10 cellular contexts compared by ENCODE assay signal in genomic region chr17:49132317-49132698, GRCh38. TPM values are rescaled to one million over a fixed set of nuclear protein-coding genes. Genes with fewer than 3 reads are reported as not detected.
DNase-seq lines count a peak whose midpoint lies in the region; ATAC-seq and TF ChIP-seq lines count a peak whose summit lies in the region.
"Had no signal": no experiment of that assay in that cellular context is flagged by ENCODE, and none has a peak within 500 bp of the region (broad histone marks: within the 10 kb centered on the region; RNA-seq: fewer than 3 reads in every experiment).

No MANE protein-coding gene starts in this region.

- intact Hi-C loops in breast epithelium (cut with DNase I; ENCODE audit: low total_unique reads): loop anchor here (1.0 kb wide), 1 partner anchor 21 kb away; no protein-coding TSS in a partner anchor
- intact Hi-C loops in thyroid gland (cut with DNase I): no loop called here

- H3K27me3 Mint-ChIP-seq in activated naive CD4-positive, alpha-beta T cell treated with anti-CD3 and anti-CD28 coated beads, Interleukin-2, amount 10 ng/mL, durations not matched to agents 7 days and 5 days: peaks cover 78% of the 10 kb centered on the region
- H3K27me3 Mint-ChIP-seq in memory B cell: peaks cover 22% of the 10 kb centered on the region

- TF ChIP-seq CTCF in breast epithelium (IDR thresholded peaks at IDR 0.05) (no peak), thyroid gland (IDR thresholded peaks at IDR 0.05) (no peak)

- no peak for ATAC-seq in memory B cell (ENCODE audit: low read depth)
- no peak for ATAC-seq in HG03108 (IDR thresholded peaks at IDR 0.05; ENCODE audit: unreplicated experiment)

- CTCF ChIA-PET in activated naive CD4-positive, alpha-beta T cell treated with anti-CD3 and anti-CD28 coated beads, Interleukin-2, amount 10 ng/mL, durations not matched to agents 7 days and 5 days (lab: Charles Lee): no interaction called here

- peaks cover 0 to 4% of the 10 kb centered on the region in 2 donors for H3K9me3 ChIP-seq in breast epithelium
- no peaks in the 10 kb centered on the region for H3K9me3 ChIP-seq in thyroid gland

- peak overlapping the region; percentile 3 to 57 (median 39) for H3K4me3 ChIP-seq in breast epithelium
- H3K4me3 ChIP-seq in thyroid gland (replicated peaks in 1 of 3): peak overlapping the region in 2 of 3 donors; percentile 27 to 41

- H3K9me3 Mint-ChIP-seq in activated naive CD4-positive, alpha-beta T cell treated with anti-CD3 and anti-CD28 coated beads, Interleukin-2, amount 10 ng/mL, durations not matched to agents 7 days and 5 days: no peaks in the 10 kb centered on the region
- H3K9me3 Mint-ChIP-seq in memory B cell: peaks cover 1% of the 10 kb centered on the region

- DNase-seq in activated naive CD4-positive, alpha-beta T cell treated with anti-CD3 and anti-CD28 coated beads, Interleukin-2, amount 10 ng/mL, durations not matched to agents 7 days and 5 days: no peak
- no peak for DNase-seq in activated naive CD4-positive, alpha-beta T cell (lab: John Stamatoyannopoulos, UW)
- DNase-seq in breast epithelium (ENCODE audit: low spot score in 2 of 2): no peak
- DNase-seq in memory B cell (ENCODE audit: low spot score in 2 of 2): no peak
- DNase-seq in thyroid gland: no peak
- no peak for DNase-seq in inferior parietal cortex (ENCODE audit: extremely low spot score)
- no peak for DNase-seq in MV-4-11 (lab: John Stamatoyannopoulos, UW)
- DNase-seq: C1 segment of cervical spinal cord had no signal

- 8 to 16% methylated on average over 12 to 14 of the region's 22 CpGs for WGBS in thyroid gland, 2 donors

- no peak overlapping the region for H3K27ac ChIP-seq in breast epithelium
- H3K27ac ChIP-seq in thyroid gland: no peak overlapping the region

- no peaks in the 10 kb centered on the region for H3K36me3 ChIP-seq in breast epithelium
- H3K36me3 ChIP-seq in thyroid gland: no peaks in the 10 kb centered on the region

- no peak overlapping the region for H3K27ac Mint-ChIP-seq in activated naive CD4-positive, alpha-beta T cell treated with anti-CD3 and anti-CD28 coated beads, Interleukin-2, amount 10 ng/mL, durations not matched to agents 7 days and 5 days
- no peak overlapping the region for H3K27ac Mint-ChIP-seq in memory B cell

- TF ChIP-seq POLR2A in breast epithelium (IDR thresholded peaks at IDR 0.05) (no peak), thyroid gland (IDR thresholded peaks at IDR 0.05) (no peak)

- peaks cover 1% of the 10 kb centered on the region for H3K36me3 Mint-ChIP-seq in activated naive CD4-positive, alpha-beta T cell treated with anti-CD3 and anti-CD28 coated beads, Interleukin-2, amount 10 ng/mL, durations not matched to agents 7 days and 5 days
- peaks cover 2% of the 10 kb centered on the region for H3K36me3 Mint-ChIP-seq in memory B cell

- H3K4me1 Mint-ChIP-seq in activated naive CD4-positive, alpha-beta T cell treated with anti-CD3 and anti-CD28 coated beads, Interleukin-2, amount 10 ng/mL, durations not matched to agents 7 days and 5 days: peaks cover 8% of the 10 kb centered on the region
- peaks cover 4% of the 10 kb centered on the region for H3K4me1 Mint-ChIP-seq in memory B cell

- H3K27me3 ChIP-seq in breast epithelium: peaks cover 6 to 39% of the 10 kb centered on the region in 2 donors
- no peaks in the 10 kb centered on the region for H3K27me3 ChIP-seq in thyroid gland

- peak overlapping the region; percentile 33 for H3K4me3 Mint-ChIP-seq in activated naive CD4-positive, alpha-beta T cell treated with anti-CD3 and anti-CD28 coated beads, Interleukin-2, amount 10 ng/mL, durations not matched to agents 7 days and 5 days
- peak overlapping the region; percentile 42 for H3K4me3 Mint-ChIP-seq in memory B cell

- H3K4me1 ChIP-seq in breast epithelium (no peaks in the 10 kb centered on the region), thyroid gland (peaks cover 0 to 12% of the 10 kb centered on the region in 2 donors)

RNA-seq across cellular contexts. Expression of gene B4GALNT2, which starts 0.3 kb away (rescaled TPM):
- total RNA-seq in breast epithelium (under 1 TPM in 2 of 3 donors, not detected in 1; 0.15 to 0.66 TPM), thyroid gland (10 to 100 TPM in 1 of 4 donors, 1 to 10 TPM in 2, under 1 TPM in 1; 0.33 to 10.1 (median 3.9) TPM)
- total RNA-seq: SK-MEL-5 had no signal
